Comparison of ENCODE assay signal across 8 cellular contexts in genomic region chr18:21739604-21740473, GRCh38. TPM values are rescaled to one million over a fixed set of nuclear protein-coding genes. Genes with fewer than 3 reads are reported as not detected.
DNase-seq lines count a peak whose midpoint lies in the region; ATAC-seq, FAIRE-seq and TF ChIP-seq lines count a peak whose summit lies in the region.

No MANE protein-coding gene starts in this region.

- FAIRE-seq in GM12892 (lab: Jason Lieb, UNC) (peak; percentile 51), small intestine (lab: Jason Lieb, UNC) (no peak)

- no peak overlapping the region for H2BK12ac ChIP-seq in H9 (ENCODE audit: insufficient read length, low read depth, low read length)

- TF ChIP-seq CTCF in H9 (conservative IDR thresholded peaks at IDR 0.05) = no peak
- no peak for TF ChIP-seq CTCF in NB4 (IDR thresholded peaks at IDR 0.05; ENCODE audit: low read depth, low read length)

- no peaks in the 10 kb centered on the region for H3K36me3 ChIP-seq in small intestine (ENCODE audit: control insufficient read depth in 2 of 2, insufficient read depth in 2 of 2, low read length in 2 of 2)

- no peak overlapping the region for H4K91ac ChIP-seq in H9 (ENCODE audit: insufficient read length, low read depth, low read length)

- H2AFZ ChIP-seq in H9 (ENCODE audit: low read length) = no peak overlapping the region

- peaks cover 3% of the 10 kb centered on the region for H3K27me3 Mint-ChIP-seq in H9 (ENCODE audit: low read depth)
- H3K27me3 Mint-ChIP-seq in central memory CD8-positive, alpha-beta T cell = no peaks in the 10 kb centered on the region

- peak overlapping the region; percentile 83 to 94 (median 90); a peak in 6 of 7 replicates for H3K27ac Mint-ChIP-seq in H9
- H3K27ac Mint-ChIP-seq in central memory CD8-positive, alpha-beta T cell (ENCODE audit: low read depth) = peak overlapping the region; percentile 95

- H2BK120ac ChIP-seq in H9 (ENCODE audit: low read depth, low read length, poor library complexity, severe bottlenecking) = no peak overlapping the region

- H3K36me3 Mint-ChIP-seq in H9 (ENCODE audit: insufficient read depth in 1 of 3, low read depth in 3 of 3) = peaks cover 4 to 23% (median 5%) of the 10 kb centered on the region in 3 experiments
- peaks cover 8% of the 10 kb centered on the region for H3K36me3 Mint-ChIP-seq in central memory CD8-positive, alpha-beta T cell (ENCODE audit: insufficient read depth)

- H3K4me3 ChIP-seq in NB4 (ENCODE audit: low read depth, low read length) = peak overlapping the region; percentile 51
- peak overlapping the region; percentile 98 for H3K4me3 ChIP-seq in mononuclear cell (ENCODE audit: low read length)
- H3K4me3 ChIP-seq in small intestine (ENCODE audit: low read depth in 1 of 2, low read length in 2 of 2) = no peak overlapping the region

- H3K56ac ChIP-seq in H9 (ENCODE audit: insufficient read length, low read depth, low read length) = no peak overlapping the region

- H3K9me3 Mint-ChIP-seq in H9 = peaks cover 13% of the 10 kb centered on the region in 2 experiments; a peak in 4 of 5 replicates
- H3K9me3 Mint-ChIP-seq in central memory CD8-positive, alpha-beta T cell = no peaks in the 10 kb centered on the region

- H3K4me2 ChIP-seq in H9 (ENCODE audit: insufficient read depth, insufficient read length, low read length) = peak overlapping the region; percentile 22

- H2BK20ac ChIP-seq in H9 (ENCODE audit: low read depth, low read length, poor library complexity, severe bottlenecking) = no peak overlapping the region

- no peaks in the 10 kb centered on the region for H3K9me3 ChIP-seq in H9 (ENCODE audit: control insufficient read depth, low read depth, low read length)
- H3K9me3 ChIP-seq in mononuclear cell (ENCODE audit: low read depth, low read length) = no peaks in the 10 kb centered on the region
- H3K9me3 ChIP-seq in small intestine (ENCODE audit: control insufficient read depth, low read depth) = no peaks in the 10 kb centered on the region

- no peak for DNase-seq in GM12892 (ENCODE audit: insufficient read length)
- peak; percentile 52 for DNase-seq in H9
- peak; percentile 72 for DNase-seq in NB4 (ENCODE audit: low read depth)
- no peak for DNase-seq in central memory CD8-positive, alpha-beta T cell (ENCODE audit: low spot score in 2 of 2)
- no peak for DNase-seq in nucleus accumbens (lab: John Stamatoyannopoulos, UW)
- DNase-seq in small intestine = no peak
- DNase-seq in NCI-H1694 (lab: John Stamatoyannopoulos, UW) = no peak

- no peak overlapping the region for H3K9ac ChIP-seq in H9 (ENCODE audit: extremely low read depth, insufficient read length, low read length)

- H3K4ac ChIP-seq in H9 (ENCODE audit: low read depth, low read length) = no peak overlapping the region

- peaks cover 3% of the 10 kb centered on the region for H3K23me2 ChIP-seq in H9 (ENCODE audit: insufficient read length, low read depth, low read length, poor library complexity, severe bottlenecking)

- H3K18ac ChIP-seq in H9 (ENCODE audit: insufficient read length, low read depth, low read length) = no peak overlapping the region

- H3K79me2 ChIP-seq in H9 (ENCODE audit: insufficient read depth, low read length) = peaks cover 12% of the 10 kb centered on the region; the same call in 1 of the 2 replicates

- no peak overlapping the region for H4K5ac ChIP-seq in H9 (ENCODE audit: insufficient read length, low read depth, low read length)

- H3T11ph ChIP-seq in H9 (ENCODE audit: low read length) = no peak overlapping the region

- no peak overlapping the region for H2BK15ac ChIP-seq in H9 (ENCODE audit: low read depth, low read length)

- no peaks in the 10 kb centered on the region for H3K79me1 ChIP-seq in H9 (ENCODE audit: insufficient read depth, low read depth, low read length, poor library complexity, severe bottlenecking)

- H3K4me3 Mint-ChIP-seq in H9 = peak overlapping the region; percentile 92 to 93
- peak overlapping the region; percentile 91 for H3K4me3 Mint-ChIP-seq in central memory CD8-positive, alpha-beta T cell

- TF ChIP-seq POLR2A in GM12892 (IDR thresholded peaks at IDR 0.05; ENCODE audit: low read depth, low read length) (no peak), NB4 (IDR thresholded peaks at IDR 0.05; ENCODE audit: extremely low read depth, insufficient read length) (no peak)

- no peaks in the 10 kb centered on the region for H4K20me1 ChIP-seq in H9 (ENCODE audit: control insufficient read depth, insufficient read depth, insufficient read length)

- peak overlapping the region; percentile 75 for H3K27ac ChIP-seq in H9 (ENCODE audit: insufficient read length, low read depth, low read length)
- no peak overlapping the region for H3K27ac ChIP-seq in small intestine (ENCODE audit: low read depth in 1 of 2, low read length in 1 of 2)

- ATAC-seq in central memory CD8-positive, alpha-beta T cell (replicated peaks; ENCODE audit: extremely low read depth, poor library complexity, severe bottlenecking) = peak; percentile 2

- no peak overlapping the region for H3K14ac ChIP-seq in H9 (ENCODE audit: insufficient read depth, low read length)

- no peak overlapping the region for H2AK5ac ChIP-seq in H9 (ENCODE audit: insufficient read length, low read length)

- H4K8ac ChIP-seq in H9 (replicated peaks; ENCODE audit: insufficient read length, low read depth, low read length) = no peak overlapping the region

- no peaks in the 10 kb centered on the region for H3K4me1 ChIP-seq in H9 (ENCODE audit: insufficient read depth, low read length)
- peaks cover 26% of the 10 kb centered on the region for H3K4me1 ChIP-seq in mononuclear cell (ENCODE audit: insufficient read depth, low read length)
- peaks cover 0 to 2% of the 10 kb centered on the region in 2 donors for H3K4me1 ChIP-seq in small intestine (ENCODE audit: control insufficient read depth in 2 of 2, insufficient read depth in 1 of 2, low read depth in 1 of 2, low read length in 1 of 2)

- WGBS in H9 (ENCODE audit: extremely low coverage, insufficient read length, low lambda C conversion rate) = no CpG with 5 or more reads among the region's 19 CpGs
- 50 to 60% (median 52%) methylated on average over 19 of the region's 19 CpGs for WGBS in small intestine, 3 donors

- peaks cover 44 to 50% of the 10 kb centered on the region in 2 experiments for H3K4me1 Mint-ChIP-seq in H9
- H3K4me1 Mint-ChIP-seq in central memory CD8-positive, alpha-beta T cell = peaks cover 33% of the 10 kb centered on the region

- H3K27me3 ChIP-seq in H9 (ENCODE audit: insufficient read depth, low read length) (no peaks in the 10 kb centered on the region), mononuclear cell (ENCODE audit: insufficient read depth, low read length) (no peaks in the 10 kb centered on the region), small intestine (ENCODE audit: control insufficient read depth in 2 of 2, insufficient read depth in 2 of 2, low read length in 2 of 2) (no peaks in the 10 kb centered on the region)

- H2BK5ac ChIP-seq in H9 (ENCODE audit: insufficient read length, low read length) = no peak overlapping the region

- no peak overlapping the region for H3K23ac ChIP-seq in H9 (ENCODE audit: insufficient read length, low read depth, low read length)

RNA-seq across cellular contexts. Expression of gene MIB1, which starts 0.8 kb away (rescaled TPM):
- polyA plus RNA-seq in GM12892 (2012; ENCODE audit: missing spikeins) = 11.4 TPM
- total RNA-seq in H9 (2021) (45.7 and 48.8 TPM in 2 replicates), mononuclear cell (24.3 TPM)
- polyA plus RNA-seq in small intestine = 1 to 10 TPM; 3.1 to 5.1 (median 3.5) TPM

RNA-seq across cellular contexts. Expression of gene ABHD3, which starts 35.3 kb away (rescaled TPM):
- polyA plus RNA-seq in GM12892 (2012; ENCODE audit: missing spikeins) = 18.6 TPM
- 12.0 and 12.5 TPM in 2 replicates for total RNA-seq in H9 (2021)
- 27.3 TPM for total RNA-seq in mononuclear cell
- polyA plus RNA-seq in small intestine = 100 to 1,000 TPM in 1 of 3 donors, 10 to 100 TPM in 2; 27.4 to 104 (median 40.8) TPM

Comparison
In these comparisons a context has a peak if more than half of its experiments do, and no peak if none do; other contexts are left out.
1. DNase-seq: peak in H9 (single experiment) and NB4 (single experiment); none in GM12892 (single experiment), central memory CD8-positive, alpha-beta T cell (0 of 2), nucleus accumbens (0 of 56), small intestine (single experiment) and NCI-H1694 (single experiment).
2. H3K4me3 ChIP-seq: peak in NB4 (single experiment) and mononuclear cell (single experiment); none in small intestine (0 of 2).